32 cellular contexts compared by ENCODE assay signal in genomic region chr3:102691507-102691906, GRCh38.
DNase-seq lines count a peak whose midpoint lies in the region; ATAC-seq and TF ChIP-seq lines count a peak whose summit lies in the region.
"Had no signal": no experiment of that assay in that cellular context is flagged by ENCODE, and none has a peak within 500 bp of the region (broad histone marks: within the 10 kb centered on the region; RNA-seq: fewer than 3 reads in every experiment).

No MANE protein-coding gene starts in this region.

- H3K9me3 ChIP-seq in SK-N-SH (no peaks in the 10 kb centered on the region), neural cell (ENCODE audit: low read length) (no peaks in the 10 kb centered on the region), neural progenitor cell (ENCODE audit: low read depth) (no peaks in the 10 kb centered on the region)
- H3K9me3 ChIP-seq: A549, BE2C, Caco-2 had no signal

- no peak for DNase-seq in SK-N-SH
- DNase-seq in neural progenitor cell (ENCODE audit: low spot score) = no peak
- DNase-seq in COR-L47 (lab: John Stamatoyannopoulos, UW) = no peak
- no peak for DNase-seq in activated naive CD4-positive, alpha-beta T cell treated with anti-CD3 and anti-CD28 coated beads for 36 hours
- DNase-seq: 8988T; ACHN; AML-193; BE2C; C1 segment of cervical spinal cord; Caco-2; Calu3; CD4-positive, alpha-beta memory T cell; CD4-positive, alpha-beta T cell; CD4-positive, CD25-positive, alpha-beta regulatory T cell; CD8-positive, alpha-beta memory T cell; CD8-positive, alpha-beta T cell; DMS 273 treated with DMSO at 0.1 percent for 48 hours; DMS153; DMS53; DMS79; DMS79 treated with DMSO at 0.1 percent for 48 hours; DND-41; EL had no signal

- H3K36me3 ChIP-seq in SK-N-SH (replicated peaks in 1 of 2; ENCODE audit: control insufficient read depth in 1 of 2, insufficient read depth in 2 of 2, low read length in 1 of 2) = no peaks in the 10 kb centered on the region
- H3K36me3 ChIP-seq in neural cell (ENCODE audit: insufficient read depth, low read length) = no peaks in the 10 kb centered on the region
- no peaks in the 10 kb centered on the region for H3K36me3 ChIP-seq in neural progenitor cell
- H3K36me3 ChIP-seq: BE2C; BLaER1; BLaER1 treated with 17β-estradiol and CSF1 and Interleukin-3, amounts not matched to agents 10 nM and 100 nM had no signal

- H3K9ac ChIP-seq in SK-N-SH (no peak overlapping the region), neural cell (ENCODE audit: low read length) (no peak overlapping the region), neural progenitor cell (no peak overlapping the region)
- H3K9ac ChIP-seq: BLaER1; BLaER1 treated with 17β-estradiol and CSF1 and Interleukin-3, amounts not matched to agents 10 nM and 100 nM had no signal

- whole genome bisulfite sequencing in SK-N-SH (ENCODE audit: low lambda C conversion rate) = 43% methylated on average over 2 of the region's 2 CpGs

- H3K4me1 ChIP-seq in SK-N-SH (ENCODE audit: control insufficient read depth in 1 of 2, insufficient read depth in 2 of 2, low read depth in 1 of 2, low read length in 1 of 2) = no peaks in the 10 kb centered on the region; a peak in 2 of 4 replicates
- H3K4me1 ChIP-seq in neural progenitor cell = peaks cover 22% of the 10 kb centered on the region
- H3K4me1 ChIP-seq: A549; BE2C; BLaER1 treated with 17β-estradiol and CSF1 and Interleukin-3, amounts not matched to agents 10 nM and 100 nM; Caco-2 had no signal

- no peaks in the 10 kb centered on the region for H3K27me3 Mint-ChIP-seq in neural progenitor cell (ENCODE audit: insufficient read depth, low read depth)
- peaks cover 14% of the 10 kb centered on the region for H3K27me3 Mint-ChIP-seq in activated naive CD4-positive, alpha-beta T cell treated with anti-CD3 and anti-CD28 coated beads for 36 hours (ENCODE audit: low read depth)

- H3K9me3 Mint-ChIP-seq in neural progenitor cell = peaks cover 2% of the 10 kb centered on the region
- H3K9me3 Mint-ChIP-seq in activated naive CD4-positive, alpha-beta T cell treated with anti-CD3 and anti-CD28 coated beads for 36 hours = no peaks in the 10 kb centered on the region
- H3K9me3 Mint-ChIP-seq: CD4-positive, alpha-beta T cell; CD8-positive, alpha-beta T cell had no signal

- H3K4me2 ChIP-seq in SK-N-SH (no peak overlapping the region), neural cell (ENCODE audit: low read length) (no peak overlapping the region), neural progenitor cell (no peak overlapping the region)
- H3K4me2 ChIP-seq: A549; BLaER1; BLaER1 treated with 17β-estradiol and CSF1 and Interleukin-3, amounts not matched to agents 10 nM and 100 nM had no signal

- TF ChIP-seq RAD21 in SK-N-SH (IDR thresholded peaks at IDR 0.05; ENCODE audit: low read length) = no peak
- no peak for TF ChIP-seq RAD21 in neural cell (conservative IDR thresholded peaks at IDR 0.05)

- intact Hi-C loops in activated naive CD4-positive, alpha-beta T cell treated with anti-CD3 and anti-CD28 coated beads for 36 hours (cut with micrococcal nuclease) = no loop called here

- H3K4me3 ChIP-seq in SK-N-SH (ENCODE audit: low read depth in 2 of 2, low read length in 1 of 2) (no peak overlapping the region), neural cell (ENCODE audit: low read length) (no peak overlapping the region), neural progenitor cell (no peak overlapping the region)
- H3K4me3 ChIP-seq: A549; BLaER1; BLaER1 treated with 17β-estradiol and CSF1 and Interleukin-3, amounts not matched to agents 10 nM and 100 nM had no signal

- H4K20me1 ChIP-seq in SK-N-SH (ENCODE audit: insufficient read depth) (no peaks in the 10 kb centered on the region), neural cell (ENCODE audit: insufficient read depth) (no peaks in the 10 kb centered on the region), neural progenitor cell (ENCODE audit: low read depth) (no peaks in the 10 kb centered on the region)
- H4K20me1 ChIP-seq: BLaER1; BLaER1 treated with 17β-estradiol and CSF1 and Interleukin-3, amounts not matched to agents 10 nM and 100 nM had no signal

- H3K79me2 ChIP-seq in SK-N-SH (ENCODE audit: insufficient read depth) = no peaks in the 10 kb centered on the region
- H3K79me2 ChIP-seq in neural cell (replicated peaks; ENCODE audit: insufficient read depth, low read length) = no peaks in the 10 kb centered on the region
- H3K79me2 ChIP-seq in neural progenitor cell (ENCODE audit: low read depth) = no peaks in the 10 kb centered on the region

- TF ChIP-seq CTCF in SK-N-SH (IDR thresholded peaks at IDR 0.05) (no peak), neural cell (IDR thresholded peaks at IDR 0.05; ENCODE audit: poor library complexity, severe bottlenecking) (no peak), neural progenitor cell (IDR thresholded peaks at IDR 0.05) (no peak)

- no peak for TF ChIP-seq EP300 in SK-N-SH (IDR thresholded peaks at IDR 0.05; ENCODE audit: borderline replicate concordance in 1 of 2, low read depth in 1 of 2, low read length in 1 of 2)
- no peak for TF ChIP-seq EP300 in neural cell (conservative IDR thresholded peaks at IDR 0.05; ENCODE audit: poor library complexity, severe bottlenecking)

- no peak overlapping the region for H3K4me3 Mint-ChIP-seq in neural progenitor cell
- no peak overlapping the region for H3K4me3 Mint-ChIP-seq in activated naive CD4-positive, alpha-beta T cell treated with anti-CD3 and anti-CD28 coated beads for 36 hours
- H3K4me3 Mint-ChIP-seq: B cell; CD14-positive monocyte; CD4-positive, alpha-beta memory T cell; CD4-positive, alpha-beta T cell; CD4-positive, CD25-positive, alpha-beta regulatory T cell; CD8-positive, alpha-beta memory T cell; CD8-positive, alpha-beta T cell had no signal

- H3F3A ChIP-seq in SK-N-SH (replicated peaks; ENCODE audit: insufficient read depth) = no peaks in the 10 kb centered on the region
- H3F3A ChIP-seq in neural cell (ENCODE audit: insufficient read depth, low read length, poor library complexity, severe bottlenecking) = no peaks in the 10 kb centered on the region
- H3F3A ChIP-seq in neural progenitor cell (ENCODE audit: low read depth) = peaks cover 32% of the 10 kb centered on the region

- POLR2A ChIA-PET in SK-N-SH (lab: Yijun Ruan, JAX) = no interaction called here

- H2AFZ ChIP-seq in SK-N-SH (ENCODE audit: low read depth) = no peak overlapping the region
- H2AFZ ChIP-seq in neural cell (ENCODE audit: low read depth, low read length) = no peak overlapping the region
- peak overlapping the region; percentile 47 for H2AFZ ChIP-seq in neural progenitor cell (replicated peaks)

- H3K9me2 ChIP-seq in SK-N-SH (no peaks in the 10 kb centered on the region), neural cell (ENCODE audit: insufficient read depth, low read length) (no peaks in the 10 kb centered on the region)

- no peak overlapping the region for H3K27ac ChIP-seq in SK-N-SH (ENCODE audit: low read depth in 2 of 2, low read length in 1 of 2)
- H3K27ac ChIP-seq in neural cell (ENCODE audit: low read length) = peak overlapping the region; percentile 7
- no peak overlapping the region for H3K27ac ChIP-seq in neural progenitor cell
- H3K27ac ChIP-seq: 22Rv1; A549; BLaER1; BLaER1 treated with 17β-estradiol and CSF1 and Interleukin-3, amounts not matched to agents 10 nM and 100 nM; C4-2B had no signal

- no peaks in the 10 kb centered on the region for H3K27me3 ChIP-seq in SK-N-SH (ENCODE audit: insufficient read depth)
- H3K27me3 ChIP-seq in neural cell (ENCODE audit: insufficient read depth, low read depth, low read length) = no peaks in the 10 kb centered on the region
- no peaks in the 10 kb centered on the region for H3K27me3 ChIP-seq in neural progenitor cell
- H3K27me3 ChIP-seq: BE2C; BLaER1; BLaER1 treated with 17β-estradiol and CSF1 and Interleukin-3, amounts not matched to agents 10 nM and 100 nM had no signal

- CTCF ChIA-PET in SK-N-SH (lab: Yijun Ruan, JAX) = interaction anchor here (2.5 kb wide), 1 partner anchor 18 kb away, joined by 14 read pairs; no protein-coding TSS in a partner anchor
- CTCF ChIA-PET in activated naive CD4-positive, alpha-beta T cell treated with anti-CD3 and anti-CD28 coated beads for 36 hours (lab: Charles Lee) = no interaction called here

- H3K27ac Mint-ChIP-seq in neural progenitor cell = no peak overlapping the region
- no peak overlapping the region for H3K27ac Mint-ChIP-seq in activated naive CD4-positive, alpha-beta T cell treated with anti-CD3 and anti-CD28 coated beads for 36 hours
- H3K27ac Mint-ChIP-seq: B cell; CD14-positive monocyte; CD4-positive, alpha-beta memory T cell; CD4-positive, alpha-beta T cell; CD4-positive, CD25-positive, alpha-beta regulatory T cell; CD8-positive, alpha-beta memory T cell; CD8-positive, alpha-beta T cell had no signal

- no peak; the same call in 2 of the 3 replicates for ATAC-seq in SK-N-SH treated with all-trans-retinoic acid at 6 μM for 48 hours
- ATAC-seq: A549; CD8-positive, alpha-beta T cell had no signal

- H3K36me3 Mint-ChIP-seq in neural progenitor cell = no peaks in the 10 kb centered on the region
- H3K36me3 Mint-ChIP-seq in activated naive CD4-positive, alpha-beta T cell treated with anti-CD3 and anti-CD28 coated beads for 36 hours (ENCODE audit: low read depth) = no peaks in the 10 kb centered on the region
- H3K36me3 Mint-ChIP-seq: CD14-positive monocyte; CD4-positive, alpha-beta memory T cell; CD4-positive, CD25-positive, alpha-beta regulatory T cell; CD8-positive, alpha-beta memory T cell; CD8-positive, alpha-beta T cell had no signal

- peaks cover 12% of the 10 kb centered on the region for H3K4me1 Mint-ChIP-seq in neural progenitor cell
- no peaks in the 10 kb centered on the region for H3K4me1 Mint-ChIP-seq in activated naive CD4-positive, alpha-beta T cell treated with anti-CD3 and anti-CD28 coated beads for 36 hours (ENCODE audit: low read depth)
- H3K4me1 Mint-ChIP-seq: B cell; CD14-positive monocyte; CD4-positive, alpha-beta memory T cell; CD4-positive, CD25-positive, alpha-beta regulatory T cell; CD8-positive, alpha-beta memory T cell had no signal

TF ChIP-seq in SK-N-SH treated with all-trans-retinoic acid at 6 μM for 48 hours, 23 proteins besides CTCF, POLR2A, EP300 and RAD21 (continues in another document):
- TF ChIP-seq TCF4 (CRISPR knock-in tag; IDR thresholded peaks at IDR 0.05; ENCODE audit: borderline replicate concordance) = peak; percentile 54; the same call in 1 of the 2 replicates

TF ChIP-seq in SK-N-SH, 30 proteins besides CTCF, POLR2A, EP300 and RAD21 (continues in another document):
- TF ChIP-seq TEAD4 (IDR thresholded peaks at IDR 0.05; ENCODE audit: borderline replicate concordance, insufficient read depth) (no peak), MAX (IDR thresholded peaks at IDR 0.05; ENCODE audit: low read depth) (no peak), GATA2 (CRISPR knock-in tag; IDR thresholded peaks at IDR 0.05) (no peak)

TF ChIP-seq in neural cell, 6 proteins besides CTCF, POLR2A, EP300 and RAD21 (continues in another document):
- TF ChIP-seq MXI1 (conservative IDR thresholded peaks at IDR 0.05; ENCODE audit: poor library complexity, severe bottlenecking) = no peak
